ENCODE assay signal across 8 cellular contexts in the genomic region with DNA sequence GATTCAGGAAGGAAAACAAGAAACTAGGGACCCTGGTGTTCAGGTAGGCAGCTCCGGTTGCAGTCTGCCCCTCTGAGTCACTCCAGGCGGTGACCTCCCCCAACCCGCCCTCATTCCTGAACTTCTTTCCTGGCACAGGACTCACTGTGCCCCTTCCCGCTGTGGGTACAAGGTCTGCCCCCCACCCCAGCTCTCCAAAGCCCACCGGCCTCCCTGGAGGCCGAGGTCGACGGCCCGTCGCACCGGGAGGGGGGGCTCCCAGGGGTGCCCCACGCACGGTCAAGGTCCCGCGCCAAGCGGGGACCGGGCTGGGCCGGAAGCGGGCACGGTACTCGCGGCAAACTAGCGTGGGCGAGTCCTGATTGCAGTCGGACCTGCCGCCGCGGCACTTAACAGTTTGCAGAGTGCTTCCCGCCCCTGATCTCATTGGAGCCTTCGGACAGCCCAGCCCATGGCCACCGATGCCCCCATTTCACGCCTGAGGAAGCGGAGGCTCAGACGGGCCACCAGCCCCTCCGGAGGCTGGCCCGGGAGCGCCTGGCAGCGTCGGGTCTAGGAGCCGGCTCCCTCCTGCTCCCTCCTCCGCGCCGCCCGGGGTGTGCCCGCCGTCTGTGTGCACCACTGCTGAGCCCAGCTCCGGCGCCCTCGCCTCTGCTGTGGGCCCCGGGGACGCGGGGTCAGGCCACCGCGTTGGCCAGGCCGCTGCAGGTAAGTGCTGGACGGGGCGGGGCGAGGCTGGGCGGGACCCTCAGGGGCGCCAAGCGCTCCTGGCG. TPM values are rescaled to one million over a fixed set of nuclear protein-coding genes. Genes with fewer than 3 reads are reported as not detected.
DNase-seq lines count a peak whose midpoint lies in the region; ATAC-seq and TF ChIP-seq lines count a peak whose summit lies in the region.

TSS of gene GJB3 (plus strand) at position 144 of the 773 bp plus-strand sequence. CDS start 3,549 bp downstream, outside the sequence.

- CTCF ChIA-PET in RWPE1 (lab: Yijun Ruan, JAX) = interaction anchor here (1.0 to 1.8 kb wide), 3 partner anchors 35 to 72 kb away, joined by 5 to 8 read pairs (median 6); no protein-coding TSS in a partner anchor

- peak; percentile 72 for DNase-seq in DMS53 (lab: John Stamatoyannopoulos, UW)
- DNase-seq in RWPE1 (ENCODE audit: low spot score) = peak; percentile 76
- DNase-seq in foreskin keratinocyte = peak in 1 of 2 donors; percentile 62
- peak; percentile 47 for DNase-seq in retina
- no peak for DNase-seq in cerebellum (ENCODE audit: low spot score)
- DNase-seq in T-helper 2 cell = no peak
- no peak for DNase-seq in stimulated activated CD4-positive, alpha-beta T cell treated with anti-CD3 and anti-CD28 coated beads, Interleukin-12 subunit alpha, Interleukin-12 subunit beta, amount 100 ng/mL, for 4 hours

- ATAC-seq in foreskin keratinocyte = peak; percentile 37
- ATAC-seq in HG02852 (IDR thresholded peaks at IDR 0.05; ENCODE audit: unreplicated experiment) = no peak

- H3K27ac ChIP-seq in RWPE1 (peak within 1 kb of the TSS; percentile 99), foreskin keratinocyte (peak within 1 kb of the TSS; percentile 99)

- peaks cover 26% of the 10 kb centered on the region for H3K4me1 ChIP-seq in foreskin keratinocyte

- no peaks in the 10 kb centered on the region for H3K27me3 ChIP-seq in foreskin keratinocyte

- TF ChIP-seq CTCF in RWPE1 (conservative IDR thresholded peaks at IDR 0.05; ENCODE audit: low read depth) (no peak), foreskin keratinocyte (conservative IDR thresholded peaks at IDR 0.05) (peak; percentile 25)

- POLR2A ChIA-PET in RWPE1 (lab: Yijun Ruan, JAX; ENCODE audit: low non-redundant PET) = interaction anchor here (0.6 to 1.4 kb wide), 3 partner anchors 22 to 38 kb away, joined by 3 read pairs; partner anchors contain the start of gene GJB4

RNA-seq across cellular contexts. Expression of gene GJB3, which starts in this region (rescaled TPM):
- 180 and 195 TPM in 2 replicates for total RNA-seq in foreskin keratinocyte
- 195 and 203 TPM in 2 replicates for polyA plus RNA-seq in foreskin keratinocyte
- total RNA-seq in cerebellum = not detected

Comparison
In these comparisons a context has a peak if more than half of its experiments do, and no peak if none do; other contexts are left out.
1. RNA of gene GJB3 (total RNA-seq): 180 to 195 TPM in foreskin keratinocyte; not detected in cerebellum (single experiment); every median in the first group is over 100 times any median in the second.
2. DNase-seq: peak in DMS53 (single experiment), RWPE1 (single experiment) and retina (single experiment); none in cerebellum (single experiment), T-helper 2 cell (0 of 5) and stimulated activated CD4-positive, alpha-beta T cell treated with anti-CD3 and anti-CD28 coated beads, Interleukin-12 subunit alpha, Interleukin-12 subunit beta, amount 100 ng/mL, for 4 hours (single experiment).